In the genomic region with DNA sequence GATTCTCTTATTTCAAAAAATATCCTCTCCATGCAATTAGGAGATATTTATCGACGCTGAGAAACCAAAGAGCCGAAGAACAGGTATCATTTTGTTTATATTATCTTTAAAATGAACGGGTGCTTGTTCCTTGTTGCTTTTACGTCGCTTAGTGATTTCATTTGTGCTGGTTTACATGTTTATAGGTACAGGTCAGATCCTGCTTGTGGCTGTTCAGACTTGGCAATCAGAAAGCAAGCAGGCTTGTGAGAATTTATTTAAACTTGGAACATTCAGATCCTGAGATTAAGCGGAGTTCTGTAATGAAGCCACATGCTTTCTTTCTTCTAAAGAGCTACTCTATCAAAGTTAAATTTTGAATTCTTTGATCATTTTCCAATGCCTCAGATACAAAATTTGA, we compare ENCODE assay signal across 10 cellular contexts. TPM values are rescaled to one million over a fixed set of nuclear protein-coding genes. Genes with fewer than 3 reads are reported as not detected.
DNase-seq lines count a peak whose midpoint lies in the region; ATAC-seq and TF ChIP-seq lines count a peak whose summit lies in the region.
"Had no signal": no experiment of that assay in that cellular context is flagged by ENCODE, and none has a peak within 500 bp of the region (broad histone marks: within the 10 kb centered on the region; RNA-seq: fewer than 3 reads in every experiment).

No MANE protein-coding gene starts in this region.

- H3K4me1 Mint-ChIP-seq in activated naive CD8-positive, alpha-beta T cell treated with anti-CD3 and anti-CD28 coated beads, Interleukin-2, amount 50 U/mL, for 24 hours = peaks cover 43% of the 10 kb centered on the region

- H3K36me3 Mint-ChIP-seq in activated naive CD8-positive, alpha-beta T cell treated with anti-CD3 and anti-CD28 coated beads, Interleukin-2, amount 50 U/mL, for 24 hours (ENCODE audit: low read depth) = no peaks in the 10 kb centered on the region

- H3K4me3 ChIP-seq in lower lobe of right lung = peak overlapping the region; percentile 19
- H3K4me3 ChIP-seq: lung had no signal

- ATAC-seq in GM19467 (IDR thresholded peaks at IDR 0.05; ENCODE audit: unreplicated experiment) (peak; percentile 10), lower lobe of right lung (no peak)
- no peak for ATAC-seq in activated naive CD8-positive, alpha-beta T cell treated with anti-CD3 and anti-CD28 coated beads, Interleukin-2, amount 50 U/mL, for 24 hours

- H3K4me3 Mint-ChIP-seq in activated naive CD8-positive, alpha-beta T cell treated with anti-CD3 and anti-CD28 coated beads, Interleukin-2, amount 50 U/mL, for 24 hours = peak overlapping the region; percentile 31

- no peaks in the 10 kb centered on the region for H3K9me3 ChIP-seq in lower lobe of right lung

- no peaks in the 10 kb centered on the region for H3K27me3 ChIP-seq in lower lobe of right lung (ENCODE audit: low read depth)

- H3K4me1 ChIP-seq in lower lobe of right lung = peaks cover 20% of the 10 kb centered on the region

- in situ Hi-C loops in GM13977 (cut with MboI; ENCODE audit: low pct_unique_long_range_greater_than_20kb, low sequenced_read_pairs, unreplicated experiment) = no loop called here

- no peaks in the 10 kb centered on the region for H3K36me3 ChIP-seq in lower lobe of right lung

- TF ChIP-seq CTCF in lower lobe of right lung (IDR thresholded peaks at IDR 0.05) (no peak), GM13977 (IDR thresholded peaks at IDR 0.05; ENCODE audit: extremely low read depth, insufficient read depth, missing control alignments) (no peak)

- H3K27ac Mint-ChIP-seq in activated naive CD8-positive, alpha-beta T cell treated with anti-CD3 and anti-CD28 coated beads, Interleukin-2, amount 50 U/mL, for 24 hours = no peak overlapping the region

- H3K27me3 Mint-ChIP-seq in activated naive CD8-positive, alpha-beta T cell treated with anti-CD3 and anti-CD28 coated beads, Interleukin-2, amount 50 U/mL, for 24 hours = peaks cover 33% of the 10 kb centered on the region

- intact Hi-C loops in lower lobe of right lung (cut with DNase I) = no loop called here

- no peaks in the 10 kb centered on the region for H3K9me3 Mint-ChIP-seq in activated naive CD8-positive, alpha-beta T cell treated with anti-CD3 and anti-CD28 coated beads, Interleukin-2, amount 50 U/mL, for 24 hours

- DNase-seq in AML-193 (lab: John Stamatoyannopoulos, UW) (peak; percentile 50 to 52), lower lobe of right lung (no peak), 8988T (no peak), SK-N-DZ (ENCODE audit: low spot score) (no peak), GM13977 (ENCODE audit: low spot score) (no peak), T1000 (lab: John Stamatoyannopoulos, UW) (no peak)
- no peak for DNase-seq in activated naive CD8-positive, alpha-beta T cell treated with anti-CD3 and anti-CD28 coated beads, Interleukin-2, amount 50 U/mL, for 24 hours
- DNase-seq: dermis blood vessel endothelial cell had no signal

- H3K27ac ChIP-seq in lower lobe of right lung = peak overlapping the region; percentile 73

RNA-seq across cellular contexts. Expression of gene ATP2C1, which starts 43.0 kb away (rescaled TPM):
- 128 TPM for total RNA-seq in lower lobe of right lung
- 37.9 and 39.9 TPM in 2 replicates for polyA plus RNA-seq in SK-N-DZ (2014; cell fraction: cytosol; rRNA removed)
- 73.4 and 77.3 TPM in 2 replicates for polyA plus RNA-seq in SK-N-DZ (2014; cell fraction: nucleus; rRNA removed)

Comparison
In these comparisons a context has a peak if more than half of its experiments do, and no peak if none do; other contexts are left out.
1. DNase-seq: peak in AML-193 (2 of 2); none in activated naive CD8-positive, alpha-beta T cell treated with anti-CD3 and anti-CD28 coated beads, Interleukin-2, amount 50 U/mL, for 24 hours (single experiment), lower lobe of right lung (single experiment), 8988T (single experiment), SK-N-DZ (single experiment), GM13977 (single experiment) and T1000 (single experiment).